1 cellular context compared by ENCODE assay signal in the genomic region with DNA sequence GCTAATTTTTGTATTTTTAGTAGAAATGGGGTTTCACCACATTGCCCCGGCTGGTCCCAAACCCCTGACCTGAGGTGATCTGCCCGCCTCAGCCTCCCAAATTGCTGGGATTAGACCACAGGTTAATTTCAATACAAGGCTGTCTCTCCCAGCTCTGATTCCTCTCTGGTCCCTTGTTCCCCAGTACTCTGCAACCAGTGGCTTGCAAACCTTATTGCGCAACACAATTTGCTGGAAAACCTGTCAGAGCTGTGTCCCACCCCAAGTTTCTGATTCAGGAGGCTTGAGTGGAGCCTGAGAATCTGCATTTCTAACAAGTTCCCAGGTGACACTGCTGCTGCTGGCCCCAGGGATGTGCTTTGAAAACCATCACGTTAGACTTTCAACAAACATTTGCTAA.
A peak's percentile ranks its signal among the peaks of the same experiment; 100 is the strongest.
TF ChIP-seq lines count a peak whose summit lies in the region.

No MANE protein-coding gene starts in this region.

TF ChIP-seq in K562, 482 proteins besides CTCF, POLR2A, EP300 and RAD21 (continued from another document):
- TF ChIP-seq CEBPG (CRISPR knock-in tag; IDR thresholded peaks at IDR 0.05) (no peak), CEBPG (tag; conservative IDR thresholded peaks at IDR 0.05 in 1 of 2, IDR thresholded peaks at IDR 0.05 in 1 of 2) (peak; percentile 64 to 88)
